Comparison of ENCODE assay signal across 12 cellular contexts in the genomic region with DNA sequence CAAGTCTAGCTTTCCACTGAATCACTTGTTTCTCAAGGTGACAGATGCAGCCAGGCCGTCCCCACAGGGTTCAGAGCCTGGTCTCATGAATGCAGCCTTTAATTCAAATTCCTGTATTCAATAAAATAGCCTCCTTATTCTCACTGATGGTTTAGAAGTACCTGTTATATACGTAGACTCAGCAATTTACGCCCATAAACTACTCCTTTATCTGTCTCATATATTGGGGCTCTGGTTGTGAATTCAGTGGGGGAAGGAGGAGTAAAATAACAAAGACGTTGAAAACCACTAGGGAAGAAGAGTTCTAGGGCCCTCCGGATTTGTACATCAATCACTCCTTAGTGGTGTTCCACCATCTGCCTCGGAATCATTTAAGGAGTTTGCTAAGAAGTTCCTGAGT. TPM values are rescaled to one million over a fixed set of nuclear protein-coding genes. Genes with fewer than 3 reads are reported as not detected.
DNase-seq lines count a peak whose midpoint lies in the region; ATAC-seq, FAIRE-seq and TF ChIP-seq lines count a peak whose summit lies in the region.
"Had no signal": no experiment of that assay in that cellular context is flagged by ENCODE, and none has a peak within 500 bp of the region (broad histone marks: within the 10 kb centered on the region; RNA-seq: fewer than 3 reads in every experiment).

No MANE protein-coding gene starts in this region.

- no peaks in the 10 kb centered on the region for H3K9me3 Mint-ChIP-seq in central memory CD8-positive, alpha-beta T cell
- no peaks in the 10 kb centered on the region for H3K9me3 Mint-ChIP-seq in naive thymus-derived CD4-positive, alpha-beta T cell

- POLR2A ChIA-PET in A549 (lab: Yijun Ruan, JAX) = interaction anchor here (1.6 kb wide), 1 partner anchor 9 kb away, joined by 9 read pairs; no protein-coding TSS in a partner anchor
- POLR2A ChIA-PET in naive thymus-derived CD4-positive, alpha-beta T cell (lab: Charles Lee) = no interaction called here

- ATAC-seq in A549 (no peak), GM21360 (IDR thresholded peaks at IDR 0.05; ENCODE audit: unreplicated experiment) (no peak)
- ATAC-seq in central memory CD8-positive, alpha-beta T cell (replicated peaks; ENCODE audit: extremely low read depth, poor library complexity, severe bottlenecking) = no peak
- ATAC-seq in naive thymus-derived CD4-positive, alpha-beta T cell = no peak

- H3K27ac Mint-ChIP-seq in central memory CD8-positive, alpha-beta T cell (ENCODE audit: low read depth) = no peak overlapping the region
- H3K27ac Mint-ChIP-seq in naive thymus-derived CD4-positive, alpha-beta T cell = no peak overlapping the region

- peaks cover 14% of the 10 kb centered on the region for H3K4me1 ChIP-seq in A549
- H3K4me1 ChIP-seq in naive thymus-derived CD4-positive, alpha-beta T cell (ENCODE audit: control insufficient read depth in 2 of 2, insufficient read depth in 2 of 2, low read length in 2 of 2) = no peaks in the 10 kb centered on the region

- DNase-seq in A549 (ENCODE audit: low read depth in 1 of 2, low spot score in 1 of 2) (no peak), H7 (peak; percentile 28), NCI-H146 (lab: John Stamatoyannopoulos, UW) (no peak), caudate nucleus (lab: John Stamatoyannopoulos, UW) (no peak), SHP77 (lab: John Stamatoyannopoulos, UW) (no peak)
- no peak for DNase-seq in central memory CD8-positive, alpha-beta T cell (ENCODE audit: low spot score in 2 of 2)
- no peak for DNase-seq in naive thymus-derived CD4-positive, alpha-beta T cell
- DNase-seq: activated gamma-delta T cell treated with Interleukin-2 at 50 U/mL for 16 hours, NCI-H2227 treated with DMSO at 0.1 percent for 48 hours had no signal

- H3K27ac ChIP-seq in A549 (no peak overlapping the region), caudate nucleus (ENCODE audit: low read depth, low read length) (no peak overlapping the region)
- H3K27ac ChIP-seq in naive thymus-derived CD4-positive, alpha-beta T cell (ENCODE audit: low read depth, low read length) = no peak overlapping the region

- CTCF ChIA-PET in A549 (lab: Yijun Ruan, JAX) = interaction anchor here (1.3 to 7.5 kb wide), 2 partner anchors 9 to 10 kb away, joined by 6 to 50 read pairs; no protein-coding TSS in a partner anchor
- CTCF ChIA-PET in naive thymus-derived CD4-positive, alpha-beta T cell (lab: Charles Lee) = no interaction called here

- no peaks in the 10 kb centered on the region for H3K27me3 ChIP-seq in H7 (ENCODE audit: control insufficient read depth, insufficient read depth, low read length)
- H3K27me3 ChIP-seq in naive thymus-derived CD4-positive, alpha-beta T cell (ENCODE audit: control insufficient read depth in 2 of 2, insufficient read depth in 2 of 2, low read length in 2 of 2) = peaks cover 0 to 10% of the 10 kb centered on the region in 2 donors

- no peak for TF ChIP-seq EP300 in A549 (IDR thresholded peaks at IDR 0.05)

- H3K4me2 ChIP-seq in A549 = peak overlapping the region; percentile 72

- H3K4me3 ChIP-seq in A549 (no peak overlapping the region), H7 (ENCODE audit: insufficient read depth, low read depth, low read length) (no peak overlapping the region; the same call in 1 of the 2 replicates)
- no peak overlapping the region for H3K4me3 ChIP-seq in naive thymus-derived CD4-positive, alpha-beta T cell (ENCODE audit: low read length)

- intact Hi-C loops in naive thymus-derived CD4-positive, alpha-beta T cell (cut with micrococcal nuclease) = no loop called here

- no peaks in the 10 kb centered on the region for H3K4me1 Mint-ChIP-seq in central memory CD8-positive, alpha-beta T cell
- H3K4me1 Mint-ChIP-seq in naive thymus-derived CD4-positive, alpha-beta T cell = peaks cover 0 to 5% (median 0%) of the 10 kb centered on the region in 7 donors

- TF ChIP-seq POLR2A in A549 (IDR thresholded peaks at IDR 0.05; ENCODE audit: low read length) = no peak

- no peak for TF ChIP-seq CTCF in A549 (IDR thresholded peaks at IDR 0.05)

- no peaks in the 10 kb centered on the region for H3K36me3 Mint-ChIP-seq in central memory CD8-positive, alpha-beta T cell (ENCODE audit: insufficient read depth)
- H3K36me3 Mint-ChIP-seq in naive thymus-derived CD4-positive, alpha-beta T cell = no peaks in the 10 kb centered on the region

- WGBS in A549 (ENCODE audit: missing lambda C conversion rate) = 87% methylated on average over 6 of the region's 6 CpGs

- H3K9me3 ChIP-seq in A549 = no peaks in the 10 kb centered on the region
- H3K9me3 ChIP-seq in naive thymus-derived CD4-positive, alpha-beta T cell (ENCODE audit: control insufficient read depth in 2 of 3, low read length in 3 of 3) = no peaks in the 10 kb centered on the region

- H3K36me3 ChIP-seq in H7 (replicated peaks; ENCODE audit: control insufficient read depth, insufficient read depth, low read length) = peaks cover 1% of the 10 kb centered on the region
- no peaks in the 10 kb centered on the region for H3K36me3 ChIP-seq in naive thymus-derived CD4-positive, alpha-beta T cell (ENCODE audit: control insufficient read depth in 2 of 3, insufficient read depth in 3 of 3, low read length in 3 of 3)

- H3K27me3 Mint-ChIP-seq in central memory CD8-positive, alpha-beta T cell = peaks cover 77% of the 10 kb centered on the region
- H3K27me3 Mint-ChIP-seq in naive thymus-derived CD4-positive, alpha-beta T cell = peaks cover 13 to 50% (median 29%) of the 10 kb centered on the region in 5 donors

- TF ChIP-seq RAD21 in A549 (conservative IDR thresholded peaks at IDR 0.05 in 1 of 2, IDR thresholded peaks at IDR 0.05 in 1 of 2) = no peak

- no peak for FAIRE-seq in A549 (lab: Jason Lieb, UNC)
- FAIRE-seq: endothelial cell of umbilical vein had no signal

- H3K4me3 Mint-ChIP-seq in central memory CD8-positive, alpha-beta T cell = peak overlapping the region; percentile 36
- peak overlapping the region in 8 of 10 donors; percentile 8 to 78 (median 38) for H3K4me3 Mint-ChIP-seq in naive thymus-derived CD4-positive, alpha-beta T cell

TF ChIP-seq in A549, 52 proteins besides CTCF, POLR2A, EP300 and RAD21 (continues in another document):
- TF ChIP-seq POLR2AphosphoS2 (conservative IDR thresholded peaks at IDR 0.05; ENCODE audit: low read length) (no peak), SMC3 (IDR thresholded peaks at IDR 0.05) (no peak), HDAC2 (IDR thresholded peaks at IDR 0.05) (no peak), JUNB (IDR thresholded peaks at IDR 0.05) (no peak), ZFP36 (IDR thresholded peaks at IDR 0.05; ENCODE audit: borderline replicate concordance, partially characterized antibody) (no peak), ZC3H11A (IDR thresholded peaks at IDR 0.05) (no peak), MAFK (IDR thresholded peaks at IDR 0.05; ENCODE audit: partially characterized antibody) (peak; percentile 74)

RNA-seq across cellular contexts. Expression of a gene that starts 1.7 kb away (rescaled TPM):
- polyA plus RNA-seq in A549 (2011; rRNA removed) = 14.4 and 15.6 TPM in 2 replicates
- polyA plus RNA-seq in A549 (2012; cell fraction: cytosol; rRNA removed) = 24.0 and 25.3 TPM in 2 replicates
- polyA plus RNA-seq in A549 (2012; cell fraction: nucleus; rRNA removed) = 77.0 and 87.1 TPM in 2 replicates
- 22.2 to 33.8 TPM (median 31.8 TPM) in 3 replicates for polyA plus RNA-seq in A549 (2017; fragmentation: RNase III; extraction: RNeasy Plus Mini Kit Qiagen cat#74134 plus additional on column Dnase treatment)
- 24.1 and 32.6 TPM in 2 replicates for polyA minus RNA-seq in A549 (2011; rRNA and poly(A)+ RNA removed)
- total RNA-seq in H7 (2014; rRNA removed; shearing (Covaris generic)) = 155 and 158 TPM in 2 replicates
- total RNA-seq in naive thymus-derived CD4-positive, alpha-beta T cell = 1 to 10 TPM in 2 of 5 experiments, under 1 TPM in 1, not detected in 2; 0.19 to 7.1 (median 4.0) TPM
- not detected for polyA plus RNA-seq in naive thymus-derived CD4-positive, alpha-beta T cell
- total RNA-seq: T-helper 2 cell treated with Interferon-gamma antibody and Interleukin-4, amounts not matched to agents 100 ng/mL and 5 ng/mL, for 36 hours had no signal

RNA-seq across cellular contexts. Expression of a gene that starts 2.5 kb away (rescaled TPM):
- polyA plus RNA-seq in A549 (2011; rRNA removed) = 0.49 and 0.83 TPM in 2 replicates
- polyA plus RNA-seq in A549 (2012; cell fraction: cytosol; rRNA removed) = 0.54 and 0.75 TPM in 2 replicates
- 4.5 and 6.0 TPM in 2 replicates for polyA plus RNA-seq in A549 (2012; cell fraction: nucleus; rRNA removed)
- 0.35 to 0.83 TPM (median 0.72 TPM) in 3 replicates for polyA plus RNA-seq in A549 (2017; fragmentation: RNase III; extraction: RNeasy Plus Mini Kit Qiagen cat#74134 plus additional on column Dnase treatment)
- 0.17 TPM in 1 of 2 replicates, not detected in the other for polyA minus RNA-seq in A549 (2011; rRNA and poly(A)+ RNA removed)
- 1.8 and 6.5 TPM in 2 replicates for total RNA-seq in H7 (2014; rRNA removed; shearing (Covaris generic))
- total RNA-seq in naive thymus-derived CD4-positive, alpha-beta T cell = under 1 TPM in 1 of 5 experiments, not detected in 4; 0.21 TPM
- not detected for polyA plus RNA-seq in naive thymus-derived CD4-positive, alpha-beta T cell
- total RNA-seq: endothelial cell of umbilical vein; T-helper 2 cell treated with Interferon-gamma antibody and Interleukin-4, amounts not matched to agents 100 ng/mL and 5 ng/mL, for 36 hours had no signal

RNA-seq across cellular contexts. Expression of a gene that starts 25.8 kb away (rescaled TPM):
- polyA plus RNA-seq in A549 (2011; rRNA removed) (0.31 and 0.33 TPM in 2 replicates), A549 (2017; fragmentation: RNase III; extraction: RNeasy Plus Mini Kit Qiagen cat#74134 plus additional on column Dnase treatment) (0.26 to 0.42 TPM (median 0.37 TPM) in 3 replicates)
- polyA plus RNA-seq in A549 (2012; cell fraction: cytosol; rRNA removed) = 0.40 and 0.45 TPM in 2 replicates
- polyA plus RNA-seq in A549 (2012; cell fraction: nucleus; rRNA removed) = 3.2 and 3.3 TPM in 2 replicates
- polyA minus RNA-seq in A549 (2011; rRNA and poly(A)+ RNA removed) = 0.44 and 0.83 TPM in 2 replicates
- 2.9 and 4.2 TPM in 2 replicates for total RNA-seq in H7 (2014; rRNA removed; shearing (Covaris generic))
- total RNA-seq in naive thymus-derived CD4-positive, alpha-beta T cell = under 1 TPM in 4 of 5 experiments, not detected in 1; 0.45 to 0.69 (median 0.50) TPM
- polyA plus RNA-seq in naive thymus-derived CD4-positive, alpha-beta T cell = not detected
- total RNA-seq: endothelial cell of umbilical vein had no signal
- polyA plus RNA-seq: endothelial cell of umbilical vein had no signal

RNA-seq across cellular contexts. Expression of a gene that starts 26.0 kb away (rescaled TPM):
- 9.0 and 10.2 TPM in 2 replicates for polyA plus RNA-seq in A549 (2011; rRNA removed)
- polyA plus RNA-seq in A549 (2012; cell fraction: cytosol; rRNA removed) = 13.2 and 20.6 TPM in 2 replicates
- 25.5 and 46.9 TPM in 2 replicates for polyA plus RNA-seq in A549 (2012; cell fraction: nucleus; rRNA removed)
- polyA plus RNA-seq in A549 (2017; fragmentation: RNase III; extraction: RNeasy Plus Mini Kit Qiagen cat#74134 plus additional on column Dnase treatment) = 11.8 to 15.1 TPM (median 14.8 TPM) in 3 replicates
- polyA minus RNA-seq in A549 (2011; rRNA and poly(A)+ RNA removed) = 4.2 and 6.5 TPM in 2 replicates
- 104 and 113 TPM in 2 replicates for total RNA-seq in H7 (2014; rRNA removed; shearing (Covaris generic))
- total RNA-seq in naive thymus-derived CD4-positive, alpha-beta T cell = 10 to 100 TPM in 1 of 5 experiments, 1 to 10 TPM in 4; 4.3 to 15.3 (median 5.7) TPM
- 1 to 10 TPM; 4.1 to 7.8 TPM for polyA plus RNA-seq in naive thymus-derived CD4-positive, alpha-beta T cell

RNA-seq across cellular contexts. Expression of a gene that starts 28.0 kb away (rescaled TPM):
- polyA plus RNA-seq in A549 (2011; rRNA removed) (13.3 and 18.4 TPM in 2 replicates), A549 (2017; fragmentation: RNase III; extraction: RNeasy Plus Mini Kit Qiagen cat#74134 plus additional on column Dnase treatment) (15.4 to 21.2 TPM (median 18.8 TPM) in 3 replicates)
- 15.2 and 19.4 TPM in 2 replicates for polyA plus RNA-seq in A549 (2012; cell fraction: cytosol; rRNA removed)
- polyA plus RNA-seq in A549 (2012; cell fraction: nucleus; rRNA removed) = 110 and 137 TPM in 2 replicates
- 25.5 and 39.6 TPM in 2 replicates for polyA minus RNA-seq in A549 (2011; rRNA and poly(A)+ RNA removed)
- total RNA-seq in H7 (2014; rRNA removed; shearing (Covaris generic)) = 26.6 and 37.2 TPM in 2 replicates
- 10 to 100 TPM; 33.6 to 46.4 (median 42.6) TPM for total RNA-seq in naive thymus-derived CD4-positive, alpha-beta T cell
- polyA plus RNA-seq in naive thymus-derived CD4-positive, alpha-beta T cell = 10 to 100 TPM in 1 of 2 donors, 1 to 10 TPM in 1; 6.8 to 13.0 TPM

Comparison
In these comparisons a context has a peak if more than half of its experiments do, and no peak if none do; other contexts are left out.
1. RNA of a gene that starts 1.7 kb away (total RNA-seq): 155 to 158 TPM in H7; 0.19 to 7.1 TPM in naive thymus-derived CD4-positive, alpha-beta T cell; every median in the first group is over 10 times any median in the second.